In the genomic region with DNA sequence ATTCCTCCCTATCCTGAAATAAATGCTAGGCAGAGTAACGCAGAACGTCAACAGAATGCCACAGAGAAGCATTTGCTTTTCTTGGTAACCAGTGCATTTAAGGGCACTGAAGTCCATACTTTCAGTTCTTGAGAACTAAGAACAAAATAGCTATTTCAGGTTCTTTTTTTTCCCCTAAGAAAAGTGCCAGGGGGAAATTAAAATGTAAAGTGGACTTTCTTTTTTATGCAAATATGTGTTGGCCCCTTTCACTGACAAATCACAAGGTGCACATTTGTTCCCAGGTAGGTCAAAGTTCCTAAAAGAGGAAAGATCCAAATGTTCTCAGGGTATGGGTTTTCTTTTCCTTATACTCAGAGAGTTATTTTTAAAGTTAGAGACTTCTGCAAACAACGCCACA, we compare ENCODE assay signal across 20 cellular contexts.
DNase-seq lines count a peak whose midpoint lies in the region; ATAC-seq and TF ChIP-seq lines count a peak whose summit lies in the region.
"Had no signal": no experiment of that assay in that cellular context is flagged by ENCODE, and none has a peak within 500 bp of the region (broad histone marks: within the 10 kb centered on the region; RNA-seq: fewer than 3 reads in every experiment).

No MANE protein-coding gene starts in this region.

- H3K36me3 ChIP-seq in ascending aorta (no peaks in the 10 kb centered on the region), iPS-18a (ENCODE audit: control insufficient read depth, low read depth, low read length) (no peaks in the 10 kb centered on the region), trophoblast cell (ENCODE audit: control insufficient read depth in 1 of 2, insufficient read depth in 2 of 2, low read length in 2 of 2) (no peaks in the 10 kb centered on the region)
- H3K36me3 ChIP-seq: BLaER1 had no signal

- H3K18ac ChIP-seq in trophoblast cell (ENCODE audit: low read length), result no peak overlapping the region

- no peaks in the 10 kb centered on the region for H3K79me2 ChIP-seq in trophoblast cell (ENCODE audit: control insufficient read depth, insufficient read depth, low read length, poor library complexity)

- H3K4me1 ChIP-seq in ascending aorta (peaks cover 0 to 11% of the 10 kb centered on the region in 2 donors), iPS-18a (ENCODE audit: control insufficient read depth, low read depth, low read length) (peaks cover 17% of the 10 kb centered on the region), trophoblast cell (ENCODE audit: control insufficient read depth in 1 of 2, insufficient read depth in 2 of 2, low read length in 2 of 2) (no peaks in the 10 kb centered on the region)
- H3K4me1 ChIP-seq: BLaER1 had no signal

- H4K91ac ChIP-seq in trophoblast cell (ENCODE audit: low read depth, low read length), result no peak overlapping the region

- H3K27ac ChIP-seq in ascending aorta, result peak overlapping the region; percentile 33 to 45
- no peak overlapping the region for H3K27ac ChIP-seq in iPS-18a (ENCODE audit: low read length)
- H3K27ac ChIP-seq in trophoblast cell (ENCODE audit: low read depth, low read length), result no peak overlapping the region
- H3K27ac ChIP-seq: BLaER1, GM23248 had no signal

- H3K27me3 ChIP-seq in ascending aorta, result no peaks in the 10 kb centered on the region
- no peaks in the 10 kb centered on the region for H3K27me3 ChIP-seq in iPS-18a (ENCODE audit: control insufficient read depth, insufficient read depth, low read length)
- H3K27me3 ChIP-seq in trophoblast cell (ENCODE audit: insufficient read depth, low read length), result no peaks in the 10 kb centered on the region
- H3K27me3 ChIP-seq: BLaER1 had no signal

- H3K9ac ChIP-seq in iPS-18a (ENCODE audit: low read length) (no peak overlapping the region), trophoblast cell (ENCODE audit: low read length) (no peak overlapping the region)
- H3K9ac ChIP-seq: BLaER1, GM23248 had no signal

- H3K9me3 ChIP-seq in ascending aorta (no peaks in the 10 kb centered on the region), iPS-18a (ENCODE audit: control insufficient read depth, low read depth, low read length) (no peaks in the 10 kb centered on the region), trophoblast cell (ENCODE audit: insufficient read depth, low read depth, low read length) (no peaks in the 10 kb centered on the region)
- H3K9me3 ChIP-seq: BLaER1 had no signal

- H3K79me1 ChIP-seq in trophoblast cell (ENCODE audit: low read length), result no peaks in the 10 kb centered on the region

- TF ChIP-seq CTCF in ascending aorta (IDR thresholded peaks at IDR 0.05), result no peak

- ATAC-seq in GM21381 (IDR thresholded peaks at IDR 0.05; ENCODE audit: unreplicated experiment) (no peak), HG02798 (IDR thresholded peaks at IDR 0.05; ENCODE audit: poor library complexity, unreplicated experiment) (no peak)
- ATAC-seq: HCT116, SK-N-SH treated with all-trans-retinoic acid at 6 μM for 48 hours had no signal

- H2AFZ ChIP-seq in trophoblast cell (ENCODE audit: insufficient read depth, low read length, poor library complexity), result no peak overlapping the region
- H2AFZ ChIP-seq: GM23248 had no signal

- DNase-seq in ascending aorta (ENCODE audit: low spot score in 2 of 2), result no peak
- peak; percentile 48 for DNase-seq in pons (ENCODE audit: low spot score)
- no peak for DNase-seq in trophoblast cell
- no peak for DNase-seq in NCI-H2196 (lab: John Stamatoyannopoulos, UW; ENCODE audit: unreplicated experiment)
- DNase-seq: CD4-positive, alpha-beta T cell; COR-L47; DMS79; GM23248; Karpas-422; NCI-H1417; NCI-H1694 treated with DMSO at 0.1 percent for 48 hours; NCI-H2081 treated with DMSO at 0.1 percent for 48 hours; NCI-H2171 treated with DMSO at 0.1 percent for 48 hours; SIG-M5 had no signal

- no peak overlapping the region for H2AK5ac ChIP-seq in trophoblast cell (ENCODE audit: low read length)

- H3K23ac ChIP-seq in trophoblast cell (ENCODE audit: low read length), result no peak overlapping the region

- H3K4me3 ChIP-seq in ascending aorta (no peak overlapping the region), iPS-18a (ENCODE audit: low read length) (peak overlapping the region; percentile 21), trophoblast cell (ENCODE audit: low read depth, low read length) (no peak overlapping the region)
- H3K4me3 ChIP-seq: BLaER1, GM23248 had no signal

- H4K12ac ChIP-seq in trophoblast cell (ENCODE audit: low read depth, low read length), result no peak overlapping the region

- WGBS in trophoblast cell (ENCODE audit: extremely low coverage, insufficient coverage, insufficient read length), result no CpG with 5 or more reads among the region's 3 CpGs

- no peak overlapping the region for H2BK5ac ChIP-seq in trophoblast cell (ENCODE audit: low read depth, low read length, poor library complexity)

- H3K14ac ChIP-seq in trophoblast cell (ENCODE audit: low read length), result no peak overlapping the region

- H3K4me2 ChIP-seq in trophoblast cell (ENCODE audit: low read length), result no peak overlapping the region
- H3K4me2 ChIP-seq: BLaER1 had no signal

- no peak overlapping the region for H2BK12ac ChIP-seq in trophoblast cell (ENCODE audit: low read length)

- no peak overlapping the region for H2BK120ac ChIP-seq in trophoblast cell (ENCODE audit: insufficient read depth, low read length, poor library complexity)

- intact Hi-C loops in ascending aorta (cut with DNase I), result no loop called here

- H3K4ac ChIP-seq in trophoblast cell (ENCODE audit: low read depth, low read length), result no peak overlapping the region

- H4K8ac ChIP-seq in trophoblast cell (ENCODE audit: low read depth, low read length), result no peak overlapping the region

Comparison
In these comparisons a context has a peak if more than half of its experiments do, and no peak if none do; other contexts are left out.
1. H3K27ac ChIP-seq: peak in ascending aorta (2 of 2); none in iPS-18a (single experiment) and trophoblast cell (single experiment).